ENCODE assay signal across 1 cellular context in genomic region chr5:61100425-61100824, GRCh38.
TF ChIP-seq lines count a peak whose summit lies in the region.

No MANE protein-coding gene starts in this region.

TF ChIP-seq in SK-N-SH, 30 proteins besides CTCF, POLR2A, EP300 and RAD21 (continued from another document):
- TF ChIP-seq MXI1 (IDR thresholded peaks at IDR 0.05; ENCODE audit: low read depth, low read length) (no peak), SMC3 (IDR thresholded peaks at IDR 0.05; ENCODE audit: low read depth, low read length) (no peak), ELF1 (IDR thresholded peaks at IDR 0.05) (no peak), RFX5 (IDR thresholded peaks at IDR 0.05; ENCODE audit: low read length) (no peak), TEAD4 (IDR thresholded peaks at IDR 0.05; ENCODE audit: borderline replicate concordance, insufficient read depth) (no peak), NRF1 (IDR thresholded peaks at IDR 0.05; ENCODE audit: low read depth, low read length) (no peak), ZBTB33 (IDR thresholded peaks at IDR 0.05; ENCODE audit: borderline replicate concordance, low read depth) (no peak), MEF2A (IDR thresholded peaks at IDR 0.05; ENCODE audit: borderline replicate concordance, low read depth) (no peak), RXRA (IDR thresholded peaks at IDR 0.05; ENCODE audit: borderline replicate concordance, low read depth) (no peak), USF1 (IDR thresholded peaks at IDR 0.05; ENCODE audit: borderline replicate concordance, low read depth) (no peak), TAF1 (IDR thresholded peaks at IDR 0.05; ENCODE audit: borderline replicate concordance, low read depth, low read length) (no peak)
